ENCODE assay signal across 7 cellular contexts in the genomic region with DNA sequence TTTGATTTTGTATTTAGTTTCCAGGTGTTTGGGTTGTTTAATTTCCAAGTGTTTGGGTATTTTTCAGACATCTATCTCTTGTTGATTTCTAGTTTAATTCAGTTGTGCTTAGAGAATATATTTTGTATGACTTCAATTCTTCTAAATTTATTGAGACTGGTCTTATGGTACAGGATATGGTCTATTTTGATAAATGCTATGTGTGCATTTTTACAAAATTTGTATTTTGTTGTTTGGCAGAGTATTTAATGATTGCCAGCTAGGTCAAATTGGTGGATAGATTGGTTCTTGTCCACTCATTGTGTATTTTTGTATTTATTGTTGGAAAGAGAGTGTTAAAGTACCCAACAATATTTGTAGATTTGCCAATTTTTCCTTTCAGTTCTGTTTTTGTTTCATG. TPM values are rescaled to one million over a fixed set of nuclear protein-coding genes. Genes with fewer than 3 reads are reported as not detected.
"Had no signal": no experiment of that assay in that cellular context is flagged by ENCODE, and none has a peak within 500 bp of the region (broad histone marks: within the 10 kb centered on the region; RNA-seq: fewer than 3 reads in every experiment).

No MANE protein-coding gene starts in this region.

- H2AFZ ChIP-seq: GM23248 had no signal

- H3K9ac ChIP-seq: GM23248 had no signal

- DNase-seq: GM23248, GOT3, H7, HCEC 1CT, KBM-7 had no signal

- H3K4me3 ChIP-seq: GM23248 had no signal

- H3K27ac ChIP-seq: GM23248 had no signal

- FAIRE-seq: HTR-8/SVneo had no signal

RNA-seq across cellular contexts. Expression of gene LAMA1, which starts 23.7 kb away (rescaled TPM):
- total RNA-seq: HT-29 had no signal
